Comparison of ENCODE assay signal across 12 cellular contexts in the genomic region with DNA sequence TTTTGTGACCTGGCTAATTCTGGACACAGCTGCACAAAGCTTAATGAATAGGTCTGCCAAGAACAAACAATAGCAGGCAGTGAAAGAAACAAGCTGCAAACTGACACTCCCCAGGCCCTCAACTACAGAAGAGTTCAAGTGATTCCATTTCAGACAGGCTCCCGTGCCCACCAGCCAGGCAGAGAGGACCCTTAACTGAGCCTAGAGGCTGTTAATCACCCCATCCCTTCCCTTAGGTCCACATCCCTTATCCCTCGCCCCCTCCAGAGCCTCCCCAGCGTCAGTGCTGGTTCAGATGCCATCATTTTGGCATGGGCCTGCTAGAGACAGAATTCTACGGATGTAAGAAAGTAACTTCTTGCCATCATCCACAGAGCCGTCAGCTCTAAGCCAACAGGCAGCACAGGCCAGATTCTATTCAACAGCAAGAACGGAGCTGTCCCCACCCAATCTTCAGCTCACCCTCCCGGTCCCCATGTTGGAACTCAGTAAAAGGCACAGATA. TPM values are rescaled to one million over a fixed set of nuclear protein-coding genes. Genes with fewer than 3 reads are reported as not detected.
DNase-seq lines count a peak whose midpoint lies in the region; ATAC-seq and TF ChIP-seq lines count a peak whose summit lies in the region.
"Had no signal": no experiment of that assay in that cellular context is flagged by ENCODE, and none has a peak within 500 bp of the region (broad histone marks: within the 10 kb centered on the region; RNA-seq: fewer than 3 reads in every experiment).

No MANE protein-coding gene starts in this region.

- TF ChIP-seq CTCF in ascending aorta (IDR thresholded peaks at IDR 0.05): no peak

- no peak overlapping the region for H3K4me3 ChIP-seq in ascending aorta
- H3K4me3 ChIP-seq: GM23248 had no signal

- peak overlapping the region; percentile 28 to 40 for H3K27ac ChIP-seq in ascending aorta
- H3K27ac ChIP-seq in layer of hippocampus (ENCODE audit: low read depth, low read length): peak overlapping the region; percentile 64
- H3K27ac ChIP-seq: GM23248 had no signal

- H3K4me1 ChIP-seq in ascending aorta: peaks cover 0 to 2% of the 10 kb centered on the region in 2 donors

- H3K9me3 ChIP-seq in ascending aorta: no peaks in the 10 kb centered on the region

- intact Hi-C loops in ascending aorta (cut with DNase I): no loop called here
- intact Hi-C loops in sciatic nerve (cut with DNase I): no loop called here
- intact Hi-C loops in left colon (cut with DNase I, micrococcal nuclease): no loop called here

- no peaks in the 10 kb centered on the region for H3K27me3 ChIP-seq in ascending aorta
- H3K27me3 ChIP-seq in layer of hippocampus (ENCODE audit: control insufficient read depth, insufficient read depth, low read length): no peaks in the 10 kb centered on the region

- DNase-seq in NCI-H1092 treated with DMSO at 0.1 percent for 48 hours (lab: John Stamatoyannopoulos, UW): peak; percentile 95
- DNase-seq in ascending aorta (ENCODE audit: low spot score in 2 of 2): no peak
- no peak for DNase-seq in sciatic nerve (ENCODE audit: low spot score)
- no peak for DNase-seq in left colon
- DNase-seq in COLO829 (ENCODE audit: low spot score): no peak
- no peak for DNase-seq in stimulated activated CD4-positive, alpha-beta T cell treated with anti-CD3 and anti-CD28 coated beads, Interleukin-12 subunit alpha, Interleukin-12 subunit beta, amount 100 ng/mL, for 4 hours
- DNase-seq: activated CD8-positive, alpha-beta T cell treated with anti-CD3 and anti-CD28 coated beads for 36 hours; CD4-positive, CD25-positive, alpha-beta regulatory T cell; GM23248; MV-4-11 had no signal

- ATAC-seq in sciatic nerve (peak; percentile 43), left colon (no peak), GM18867 (IDR thresholded peaks at IDR 0.05; ENCODE audit: unreplicated experiment) (no peak)
- ATAC-seq: activated CD8-positive, alpha-beta T cell treated with anti-CD3 and anti-CD28 coated beads for 36 hours had no signal

- H3K36me3 ChIP-seq in ascending aorta: no peaks in the 10 kb centered on the region

RNA-seq across cellular contexts. Expression of a gene that starts 7.2 kb away (rescaled TPM):
- total RNA-seq in ascending aorta: 58.1 TPM
- 117 TPM for total RNA-seq in sciatic nerve
- total RNA-seq in left colon: 100 to 1,000 TPM; 115 to 129 TPM

RNA-seq across cellular contexts. Expression of a gene that starts 31.1 kb away (rescaled TPM):
- total RNA-seq in ascending aorta (not detected), sciatic nerve (not detected), left colon (not detected)
- total RNA-seq: activated CD8-positive, alpha-beta T cell treated with anti-CD3 and anti-CD28 coated beads for 36 hours; CD4-positive, CD25-positive, alpha-beta regulatory T cell; GM23248 had no signal
